ENCODE assay signal across 22 cellular contexts in genomic region chr17:2503627-2504026, GRCh38.
"Had no signal": no experiment of that assay in that cellular context is flagged by ENCODE, and none has a peak within 500 bp of the region (broad histone marks: within the 10 kb centered on the region; RNA-seq: fewer than 3 reads in every experiment).

No MANE protein-coding gene starts in this region.

- H3K27ac Mint-ChIP-seq: activated CD8-positive, alpha-beta T cell treated with anti-CD3 and anti-CD28 coated beads for 36 hours; activated naive CD4-positive, alpha-beta T cell treated with anti-CD3 and anti-CD28 coated beads, Interleukin-2, amount 10 ng/mL, durations not matched to agents 7 days and 5 days; activated naive CD8-positive, alpha-beta T cell treated with anti-CD3 and anti-CD28 coated beads for 36 hours; activated T-cell treated with anti-CD3 and anti-CD28 coated beads, Interleukin-2, amount 50 U/mL, for 72 hours; activated T-helper 2 cell treated with anti-CD3 and anti-CD28 coated beads, Interferon-gamma antibody, Interleukin-2, Interleukin-4, amounts not matched to agents 10 μg/mL and 5 μg/mL and 100 μg/mL, durations not matched to agents 14 hours and 24 hours and 36 hours; T-cell had no signal

- H3K27ac ChIP-seq: Peyer's patch, SJSA1, WERI-Rb-1 had no signal

- H3K27me3 ChIP-seq: Peyer's patch, SJSA1 had no signal

- H3K4me3 ChIP-seq: Peyer's patch, SJSA1 had no signal

- H3K9me3 ChIP-seq: Peyer's patch, SJSA1 had no signal

- H3K4me1 ChIP-seq: Peyer's patch, SJSA1 had no signal

- H3K9me3 Mint-ChIP-seq: activated CD8-positive, alpha-beta T cell treated with anti-CD3 and anti-CD28 coated beads for 36 hours; activated naive CD4-positive, alpha-beta T cell treated with anti-CD3 and anti-CD28 coated beads, Interleukin-2, amount 10 ng/mL, durations not matched to agents 7 days and 5 days; T-cell had no signal

- H3K27me3 Mint-ChIP-seq: activated CD8-positive, alpha-beta T cell treated with anti-CD3 and anti-CD28 coated beads for 36 hours; activated naive CD4-positive, alpha-beta T cell treated with anti-CD3 and anti-CD28 coated beads, Interleukin-2, amount 10 ng/mL, durations not matched to agents 7 days and 5 days; activated naive CD8-positive, alpha-beta T cell treated with anti-CD3 and anti-CD28 coated beads for 36 hours; T-cell had no signal

- H3K4me3 Mint-ChIP-seq: activated CD8-positive, alpha-beta T cell treated with anti-CD3 and anti-CD28 coated beads for 36 hours; activated naive CD4-positive, alpha-beta T cell treated with anti-CD3 and anti-CD28 coated beads, Interleukin-2, amount 10 ng/mL, durations not matched to agents 7 days and 5 days; activated naive CD8-positive, alpha-beta T cell treated with anti-CD3 and anti-CD28 coated beads for 36 hours; activated T-cell treated with anti-CD3 and anti-CD28 coated beads, Interleukin-2, amount 50 U/mL, for 72 hours; T-cell had no signal

- DNase-seq: activated CD4-positive, alpha-beta T cell treated with anti-CD3 and anti-CD28 coated beads for 4 hours; activated CD8-positive, alpha-beta memory T cell treated with anti-CD3 and anti-CD28 coated beads, Interleukin-2, amount 50 U/mL, for 4 hours; activated CD8-positive, alpha-beta T cell treated with anti-CD3 and anti-CD28 coated beads for 36 hours; activated gamma-delta T cell treated with Interleukin-2 at 50 U/mL for 16 hours; activated naive CD4-positive, alpha-beta T cell treated with anti-CD3 and anti-CD28 coated beads, Interleukin-2, amount 10 ng/mL, durations not matched to agents 7 days and 5 days; activated naive CD8-positive, alpha-beta T cell treated with anti-CD3 and anti-CD28 coated beads for 36 hours; activated T-cell treated with anti-CD3 and anti-CD28 coated beads, Interleukin-2, amount 50 U/mL, for 72 hours; cerebellar nuclear complex; MM.1S; NCI-H1105 treated with DMSO at 0.1 percent for 48 hours; NCI-H1436 treated with DMSO at 0.1 percent for 48 hours; NCI-H187; NCI-H2081; NCI-H510A treated with DMSO at 0.1 percent for 48 hours; Peyer's patch; SHP77; T-cell; T-helper 2 cell; T1000; WERI-Rb-1 had no signal

- ATAC-seq: activated CD8-positive, alpha-beta T cell treated with anti-CD3 and anti-CD28 coated beads for 36 hours; activated T-cell treated with anti-CD3 and anti-CD28 coated beads, Interleukin-2, amount 50 U/mL, for 72 hours; T-cell had no signal
